In the genomic region with DNA sequence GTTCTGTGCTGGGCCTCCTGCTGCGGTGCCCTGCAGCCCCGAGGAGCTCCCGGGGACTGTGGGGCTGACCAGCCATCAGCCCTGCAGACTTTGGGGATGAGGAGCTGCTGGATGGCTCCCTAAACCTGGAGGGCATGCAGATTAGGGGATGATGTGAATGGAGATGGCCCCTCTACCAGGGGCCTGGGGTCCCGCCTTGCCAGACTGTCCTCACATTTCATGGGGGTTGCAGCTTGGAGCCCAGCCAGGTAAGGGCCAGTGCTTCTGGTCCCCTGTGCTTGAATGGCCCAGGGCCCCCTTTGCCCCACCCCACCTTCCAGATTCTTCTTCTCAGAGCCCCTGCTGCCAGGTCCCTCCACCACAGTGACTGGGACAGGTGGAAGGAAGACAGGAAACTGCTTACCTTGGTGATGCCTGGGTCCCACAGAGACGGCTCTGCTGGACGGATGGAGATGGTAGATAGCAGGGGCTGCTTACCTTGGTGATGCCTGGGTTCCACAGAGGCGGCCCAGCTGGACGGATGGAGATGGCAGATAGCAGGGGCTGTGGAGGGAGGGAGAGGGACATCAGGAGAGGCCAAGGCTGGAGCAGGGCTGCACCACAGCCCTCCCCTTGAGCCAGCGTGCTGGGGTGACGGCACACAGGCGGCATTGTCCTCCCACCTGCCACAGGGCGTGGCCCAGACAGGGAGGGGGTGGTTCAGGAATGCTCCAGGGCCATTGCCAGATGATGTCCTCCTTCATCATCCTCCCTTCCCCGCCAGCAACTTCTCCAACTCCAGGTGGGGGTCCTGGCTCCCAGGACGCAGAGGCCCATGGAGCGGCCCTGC, we compare ENCODE assay signal across 9 cellular contexts. TPM values are rescaled to one million over a fixed set of nuclear protein-coding genes. Genes with fewer than 3 reads are reported as not detected.
DNase-seq lines count a peak whose midpoint lies in the region; ATAC-seq and TF ChIP-seq lines count a peak whose summit lies in the region.
"Had no signal": no experiment of that assay in that cellular context is flagged by ENCODE, and none has a peak within 500 bp of the region (broad histone marks: within the 10 kb centered on the region; RNA-seq: fewer than 3 reads in every experiment).

TSS of gene SPTBN5 (minus strand) at position 632 of the 829 bp plus-strand sequence. CDS start at position 76, 556 bp downstream.

- POLR2A ChIA-PET in SK-N-SH (lab: Yijun Ruan, JAX): no interaction called here
- POLR2A ChIA-PET in activated CD4-positive, alpha-beta memory T cell treated with anti-CD3 and anti-CD28 coated beads, Interleukin-2, amount 10 ng/mL, durations not matched to agents 7 days and 5 days (lab: Charles Lee): interaction anchor here (0.7 to 2.5 kb wide), 8 partner anchors 11 to 119 kb away, joined by 3 to 28 read pairs (median 10); partner anchors contain the start of gene MAPKBP1

- peak within 1 kb of the TSS; percentile 65 for H3K4me2 ChIP-seq in SK-N-SH

- H2AFZ ChIP-seq in SK-N-SH (ENCODE audit: low read depth): peak within 1 kb of the TSS; percentile 79; the same call in 1 of the 2 replicates

- H3K9me3 ChIP-seq in SK-N-SH (no peaks in the 10 kb centered on the region), gastroesophageal sphincter (no peaks in the 10 kb centered on the region), subcutaneous abdominal adipose tissue (ENCODE audit: control insufficient read depth in 5 of 5, low read length in 5 of 5) (no peaks in the 10 kb centered on the region)

- H3K79me2 ChIP-seq in SK-N-SH (ENCODE audit: insufficient read depth): no peaks in the 10 kb centered on the region

- no peak for TF ChIP-seq EP300 in SK-N-SH (IDR thresholded peaks at IDR 0.05; ENCODE audit: borderline replicate concordance in 1 of 2, low read depth in 1 of 2, low read length in 1 of 2)
- TF ChIP-seq EP300 in gastroesophageal sphincter (IDR thresholded peaks at IDR 0.05): no peak

- no peak for TF ChIP-seq POLR2A in gastroesophageal sphincter (IDR thresholded peaks at IDR 0.05)

- H3K4me3 ChIP-seq in SK-N-SH (ENCODE audit: low read depth in 2 of 2, low read length in 1 of 2) (peak within 1 kb of the TSS; percentile 14 to 25; a peak in 2 of 4 replicates), gastroesophageal sphincter (peak within 1 kb of the TSS in 1 of 2 donors; percentile 17), subcutaneous abdominal adipose tissue (ENCODE audit: low read depth in 1 of 5, low read length in 5 of 5) (peak within 1 kb of the TSS in 4 of 5 donors; percentile 38 to 54 (median 42))

- TF ChIP-seq RAD21 in SK-N-SH (IDR thresholded peaks at IDR 0.05; ENCODE audit: low read length): no peak

- H3K4me1 ChIP-seq in SK-N-SH (ENCODE audit: control insufficient read depth in 1 of 2, insufficient read depth in 2 of 2, low read depth in 1 of 2, low read length in 1 of 2) (peaks cover 12 to 42% of the 10 kb centered on the region in 2 experiments; a peak in 3 of 4 replicates), gastroesophageal sphincter (peaks cover 0 to 33% (median 12%) of the 10 kb centered on the region in 3 donors), subcutaneous abdominal adipose tissue (ENCODE audit: control insufficient read depth in 5 of 5, insufficient read depth in 5 of 5, low read length in 5 of 5) (peaks cover 3 to 27% (median 18%) of the 10 kb centered on the region in 5 donors)

- CTCF ChIA-PET in SK-N-SH (lab: Yijun Ruan, JAX): interaction anchor here (1.3 to 6.1 kb wide), 7 partner anchors 7 to 198 kb away, joined by 3 to 52 read pairs (median 6); partner anchors contain the start of gene MAPKBP1
- CTCF ChIA-PET in activated CD4-positive, alpha-beta memory T cell treated with anti-CD3 and anti-CD28 coated beads, Interleukin-2, amount 10 ng/mL, durations not matched to agents 7 days and 5 days (lab: Charles Lee): interaction anchor here (0.6 to 2.5 kb wide), 7 partner anchors 9 to 191 kb away, joined by 3 to 43 read pairs (median 12); partner anchors contain the start of gene MAPKBP1

- H3K4me1 Mint-ChIP-seq in activated CD4-positive, alpha-beta memory T cell treated with anti-CD3 and anti-CD28 coated beads, Interleukin-2, amount 10 ng/mL, durations not matched to agents 7 days and 5 days: peaks cover 61% of the 10 kb centered on the region

- H3K9me3 Mint-ChIP-seq in activated CD4-positive, alpha-beta memory T cell treated with anti-CD3 and anti-CD28 coated beads, Interleukin-2, amount 10 ng/mL, durations not matched to agents 7 days and 5 days: no peaks in the 10 kb centered on the region

- peaks cover 23% of the 10 kb centered on the region for H3K36me3 Mint-ChIP-seq in activated CD4-positive, alpha-beta memory T cell treated with anti-CD3 and anti-CD28 coated beads, Interleukin-2, amount 10 ng/mL, durations not matched to agents 7 days and 5 days (ENCODE audit: low read depth)

- H3K27ac ChIP-seq in SK-N-SH (ENCODE audit: low read depth in 2 of 2, low read length in 1 of 2) (peak within 1 kb of the TSS; percentile 65 to 97), gastroesophageal sphincter (peak within 1 kb of the TSS in 3 of 4 donors; percentile 55 to 68 (median 57)), subcutaneous abdominal adipose tissue (ENCODE audit: low read depth, low read length) (peak within 1 kb of the TSS; percentile 37)

- WGBS in SK-N-SH (ENCODE audit: low lambda C conversion rate): 99% methylated on average over 9 of the region's 15 CpGs
- 80% methylated on average over 1 of the region's 15 CpGs; no CpG with 5 or more reads in 1 of the 2 donors for WGBS in gastroesophageal sphincter (ENCODE audit: low coverage in 1 of 2), 2 donors

- H3K9ac ChIP-seq in SK-N-SH: peak within 1 kb of the TSS; percentile 55
- H3K9ac ChIP-seq in subcutaneous abdominal adipose tissue (ENCODE audit: low read length in 5 of 5): peak within 1 kb of the TSS in 3 of 5 donors; percentile 25 to 60 (median 32)

- H3K36me3 ChIP-seq in SK-N-SH (replicated peaks in 1 of 2; ENCODE audit: control insufficient read depth in 1 of 2, insufficient read depth in 2 of 2, low read length in 1 of 2): peaks cover 4 to 5% of the 10 kb centered on the region in 2 experiments
- H3K36me3 ChIP-seq in gastroesophageal sphincter: peaks cover 0 to 4% of the 10 kb centered on the region in 2 donors
- H3K36me3 ChIP-seq in subcutaneous abdominal adipose tissue (ENCODE audit: control insufficient read depth in 5 of 5, insufficient read depth in 5 of 5, low read length in 5 of 5): peaks cover 0 to 23% (median 8%) of the 10 kb centered on the region in 5 donors

- H3K27me3 Mint-ChIP-seq in activated CD4-positive, alpha-beta memory T cell treated with anti-CD3 and anti-CD28 coated beads, Interleukin-2, amount 10 ng/mL, durations not matched to agents 7 days and 5 days: no peaks in the 10 kb centered on the region

- no peaks in the 10 kb centered on the region for H3K9me2 ChIP-seq in SK-N-SH

- H3K27ac Mint-ChIP-seq in activated CD4-positive, alpha-beta memory T cell treated with anti-CD3 and anti-CD28 coated beads, Interleukin-2, amount 10 ng/mL, durations not matched to agents 7 days and 5 days: peak within 1 kb of the TSS; percentile 94

- no peak for TF ChIP-seq CTCF in SK-N-SH (IDR thresholded peaks at IDR 0.05)
- TF ChIP-seq CTCF in gastroesophageal sphincter (IDR thresholded peaks at IDR 0.05): no peak

- no peaks in the 10 kb centered on the region for H4K20me1 ChIP-seq in SK-N-SH (ENCODE audit: insufficient read depth)

- H3K27me3 ChIP-seq in SK-N-SH (ENCODE audit: insufficient read depth) (no peaks in the 10 kb centered on the region), gastroesophageal sphincter (no peaks in the 10 kb centered on the region), subcutaneous abdominal adipose tissue (ENCODE audit: control insufficient read depth in 5 of 5, insufficient read depth in 4 of 5, low read length in 5 of 5) (no peaks in the 10 kb centered on the region)

- DNase-seq in SK-N-SH: peak; percentile 69
- no peak for DNase-seq in activated CD4-positive, alpha-beta memory T cell treated with anti-CD3 and anti-CD28 coated beads, Interleukin-2, amount 10 ng/mL, durations not matched to agents 7 days and 5 days
- no peak for DNase-seq in NCI-H2196 treated with DMSO at 0.1 percent for 48 hours (lab: John Stamatoyannopoulos, UW; ENCODE audit: unreplicated experiment)
- no peak for DNase-seq in NCI-H345 treated with DMSO at 0.1 percent for 48 hours (lab: John Stamatoyannopoulos, UW; ENCODE audit: unreplicated experiment)
- DNase-seq: stimulated activated naive CD4-positive, alpha-beta T cell treated with Interleukin-2 at 50 U/mL for 16 hours had no signal

- H3K4me3 Mint-ChIP-seq in activated CD4-positive, alpha-beta memory T cell treated with anti-CD3 and anti-CD28 coated beads, Interleukin-2, amount 10 ng/mL, durations not matched to agents 7 days and 5 days: peak within 1 kb of the TSS; percentile 54

- peaks cover 20% of the 10 kb centered on the region for H3F3A ChIP-seq in SK-N-SH (replicated peaks; ENCODE audit: insufficient read depth)

- ATAC-seq in SK-N-SH treated with all-trans-retinoic acid at 6 μM for 48 hours (no peak), gastroesophageal sphincter (no peak), GM18868 (IDR thresholded peaks at IDR 0.05; ENCODE audit: unreplicated experiment) (no peak)

TF ChIP-seq in SK-N-SH, 30 proteins besides CTCF, POLR2A, EP300 and RAD21:
- TF ChIP-seq SMC3 (IDR thresholded peaks at IDR 0.05; ENCODE audit: low read depth, low read length): no peak
- TF ChIP-seq GATA2 (CRISPR knock-in tag; IDR thresholded peaks at IDR 0.05): peak; percentile 99

TF ChIP-seq in SK-N-SH treated with all-trans-retinoic acid at 6 μM for 48 hours, 23 proteins besides CTCF, POLR2A, EP300 and RAD21 (continues in another document):
- no peak for TF ChIP-seq ZNF70 (CRISPR knock-in tag; IDR thresholded peaks at IDR 0.05)
- no peak for TF ChIP-seq PPARA (CRISPR knock-in tag; IDR thresholded peaks at IDR 0.05; ENCODE audit: borderline replicate concordance)
- TF ChIP-seq ARNTL (CRISPR knock-in tag; IDR thresholded peaks at IDR 0.05; ENCODE audit: borderline replicate concordance, low read depth): no peak
- no peak for TF ChIP-seq OSR1 (CRISPR knock-in tag; IDR thresholded peaks at IDR 0.05)
- no peak for TF ChIP-seq SNAI2 (CRISPR knock-in tag; IDR thresholded peaks at IDR 0.05)
- TF ChIP-seq CSDC2 (CRISPR knock-in tag; IDR thresholded peaks at IDR 0.05): no peak
- TF ChIP-seq ZNF565 (CRISPR knock-in tag; conservative IDR thresholded peaks at IDR 0.05; ENCODE audit: low read depth): no peak

RNA-seq across cellular contexts. Expression of gene SPTBN5, which starts in this region (rescaled TPM):
- polyA plus RNA-seq in SK-N-SH (2012; rRNA removed): 0.23 TPM in 2 replicates
- polyA plus RNA-seq in SK-N-SH (2012; cell fraction: cytosol; rRNA removed): 0.05 TPM in 2 replicates
- 1.2 and 1.7 TPM in 2 replicates for polyA plus RNA-seq in SK-N-SH (2012; cell fraction: nucleus; rRNA removed)
- total RNA-seq in activated CD4-positive, alpha-beta memory T cell treated with anti-CD3 and anti-CD28 coated beads, Interleukin-2, amount 10 ng/mL, durations not matched to agents 7 days and 5 days: 1 to 10 TPM; 1.5 to 1.6 TPM
- total RNA-seq in gastroesophageal sphincter: under 1 TPM; 0.13 to 0.93 (median 0.38) TPM
